In the genomic region with DNA sequence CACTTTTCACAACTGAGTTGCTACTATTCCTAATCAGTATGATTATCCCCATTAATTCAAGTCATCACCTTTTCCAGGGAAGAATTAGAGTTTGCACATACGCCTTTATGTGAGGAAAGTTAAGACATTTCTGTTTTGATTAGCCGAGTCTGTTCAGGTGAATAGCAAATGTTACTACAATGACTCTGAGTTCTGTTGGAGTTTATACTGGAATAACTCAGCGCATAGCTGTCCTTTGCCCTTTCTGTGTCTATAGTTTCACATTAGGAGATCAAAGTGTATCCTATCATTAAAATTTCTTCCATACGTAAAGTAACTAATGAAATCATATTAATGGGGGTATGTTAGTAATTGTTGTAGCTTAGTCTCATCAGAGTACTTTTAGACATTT, we compare ENCODE assay signal across 1 cellular context.
TF ChIP-seq lines count a peak whose summit lies in the region.

No MANE protein-coding gene starts in this region.

TF ChIP-seq in K562, 482 proteins besides CTCF, POLR2A, EP300 and RAD21:
- TF ChIP-seq CREBBP (IDR thresholded peaks at IDR 0.05; ENCODE audit: low read depth, low read length) (no peak), ZNF24 (IDR thresholded peaks at IDR 0.05) (no peak), CHD2 (IDR thresholded peaks at IDR 0.05; ENCODE audit: low read depth, low read length) (no peak), PHB (CRISPR knock-in tag; IDR thresholded peaks at IDR 0.05) (no peak), PHTF2 (CRISPR knock-in tag; IDR thresholded peaks at IDR 0.05) (no peak), ETV1 (tag; conservative IDR thresholded peaks at IDR 0.05; ENCODE audit: low read depth) (0 out of 2 replicates have a peak, but pooled peaks have one; percentile 1), CEBPG (CRISPR knock-in tag; IDR thresholded peaks at IDR 0.05) (no peak), CEBPG (tag; conservative IDR thresholded peaks at IDR 0.05 in 1 of 2, IDR thresholded peaks at IDR 0.05 in 1 of 2) (no peak), SMARCB1 (IDR thresholded peaks at IDR 0.05; ENCODE audit: insufficient read length, low read depth) (peak; percentile 37), MTF1 (CRISPR knock-in tag; IDR thresholded peaks at IDR 0.05; ENCODE audit: borderline replicate concordance) (no peak), MECOM (CRISPR knock-in tag; IDR thresholded peaks at IDR 0.05) (no peak), SAFB (IDR thresholded peaks at IDR 0.05; ENCODE audit: borderline replicate concordance, low read depth, low read length) (no peak), YY1 (IDR thresholded peaks at IDR 0.05; ENCODE audit: borderline replicate concordance in 1 of 3, control insufficient read depth in 1 of 3, extremely low read depth in 1 of 3, insufficient read depth in 3 of 3, insufficient read length in 1 of 3, insufficient replicate concordance in 2 of 3, low read depth in 1 of 3, low read length in 2 of 3) (no peak), ERF (CRISPR knock-in tag; IDR thresholded peaks at IDR 0.05) (no peak)
- TF ChIP-seq, protein P1, sequence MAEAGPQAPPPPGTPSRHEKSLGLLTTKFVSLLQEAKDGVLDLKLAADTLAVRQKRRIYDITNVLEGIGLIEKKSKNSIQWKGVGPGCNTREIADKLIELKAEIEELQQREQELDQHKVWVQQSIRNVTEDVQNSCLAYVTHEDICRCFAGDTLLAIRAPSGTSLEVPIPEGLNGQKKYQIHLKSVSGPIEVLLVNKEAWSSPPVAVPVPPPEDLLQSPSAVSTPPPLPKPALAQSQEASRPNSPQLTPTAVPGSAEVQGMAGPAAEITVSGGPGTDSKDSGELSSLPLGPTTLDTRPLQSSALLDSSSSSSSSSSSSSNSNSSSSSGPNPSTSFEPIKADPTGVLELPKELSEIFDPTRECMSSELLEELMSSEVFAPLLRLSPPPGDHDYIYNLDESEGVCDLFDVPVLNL (CRISPR knock-in tag; IDR thresholded peaks at IDR 0.05; ENCODE audit: low read depth), result no peak
- TF ChIP-seq, protein P2, sequence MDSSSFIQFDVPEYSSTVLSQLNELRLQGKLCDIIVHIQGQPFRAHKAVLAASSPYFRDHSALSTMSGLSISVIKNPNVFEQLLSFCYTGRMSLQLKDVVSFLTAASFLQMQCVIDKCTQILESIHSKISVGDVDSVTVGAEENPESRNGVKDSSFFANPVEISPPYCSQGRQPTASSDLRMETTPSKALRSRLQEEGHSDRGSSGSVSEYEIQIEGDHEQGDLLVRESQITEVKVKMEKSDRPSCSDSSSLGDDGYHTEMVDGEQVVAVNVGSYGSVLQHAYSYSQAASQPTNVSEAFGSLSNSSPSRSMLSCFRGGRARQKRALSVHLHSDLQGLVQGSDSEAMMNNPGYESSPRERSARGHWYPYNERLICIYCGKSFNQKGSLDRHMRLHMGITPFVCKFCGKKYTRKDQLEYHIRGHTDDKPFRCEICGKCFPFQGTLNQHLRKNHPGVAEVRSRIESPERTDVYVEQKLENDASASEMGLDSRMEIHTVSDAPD (CRISPR knock-in tag; IDR thresholded peaks at IDR 0.05), result no peak
